Comparison of ENCODE assay signal across 1 cellular context in the genomic region with DNA sequence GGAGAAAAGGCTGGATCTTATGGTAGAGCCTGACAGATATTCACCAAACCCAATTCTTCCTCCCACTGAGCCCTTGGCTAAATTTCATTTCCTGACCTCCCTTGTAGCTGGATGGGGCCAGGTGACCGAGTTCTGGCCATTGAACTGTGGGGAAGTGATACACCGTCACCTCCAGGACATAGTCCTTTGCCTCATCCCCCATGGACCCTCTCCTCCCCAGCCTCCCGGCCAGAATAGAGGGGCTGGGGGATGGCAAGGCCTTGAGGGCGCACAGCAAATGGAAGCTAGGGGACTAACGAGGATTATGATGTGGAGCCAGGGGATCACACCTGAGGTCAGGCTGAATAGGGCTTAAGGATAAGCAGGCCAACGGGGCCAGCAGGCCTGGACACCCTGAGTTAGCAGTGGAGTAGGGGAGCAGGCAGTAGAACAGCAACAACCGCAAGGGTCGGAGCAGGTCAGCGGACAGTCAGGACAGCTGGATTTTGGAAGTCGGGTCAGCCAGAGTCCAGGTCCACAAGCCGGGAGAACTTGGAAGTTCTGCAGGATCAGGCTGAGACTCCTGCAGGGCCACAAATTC.
TF ChIP-seq lines count a peak whose summit lies in the region.

No MANE protein-coding gene starts in this region.

TF ChIP-seq in K562, 482 proteins besides CTCF, POLR2A, EP300 and RAD21 (continued from another document):
- TF ChIP-seq ZBTB5 (IDR thresholded peaks at IDR 0.05), result no peak
